In genomic region chr13:100262404-100262803, GRCh38 we compare ENCODE assay signal across 28 cellular contexts.
"Had no signal": no experiment of that assay in that cellular context is flagged by ENCODE, and none has a peak within 500 bp of the region (broad histone marks: within the 10 kb centered on the region; RNA-seq: fewer than 3 reads in every experiment).

No MANE protein-coding gene starts in this region.

- H3K27ac ChIP-seq: colonic mucosa, coronary artery, dorsolateral prefrontal cortex, epithelial cell of prostate, esophagus muscularis mucosa, esophagus squamous epithelium, foreskin keratinocyte, gastrocnemius medialis, gastroesophageal sphincter, heart left ventricle, heart right ventricle had no signal

- H3K36me3 ChIP-seq: colonic mucosa, esophagus muscularis mucosa, gastrocnemius medialis, heart left ventricle had no signal

- H3K27me3 ChIP-seq: colonic mucosa, dorsolateral prefrontal cortex, esophagus muscularis mucosa, esophagus squamous epithelium, foreskin keratinocyte, gastrocnemius medialis, gastroesophageal sphincter, heart left ventricle, heart right ventricle had no signal

- FAIRE-seq: colon, endometrium, endothelial cell of umbilical vein, frontal cortex had no signal

- H3K4me3 ChIP-seq: colonic mucosa, coronary artery, dorsolateral prefrontal cortex, esophagus muscularis mucosa, esophagus squamous epithelium, gastrocnemius medialis, gastroesophageal sphincter, heart left ventricle, heart right ventricle had no signal

- ATAC-seq: effector memory CD8-positive, alpha-beta T cell; esophagus mucosa; foreskin keratinocyte; gastrocnemius medialis; gastroesophageal sphincter; heart left ventricle; heart right ventricle had no signal

- H3K4me1 ChIP-seq: colonic mucosa, esophagus muscularis mucosa, esophagus squamous epithelium, gastrocnemius medialis, gastroesophageal sphincter, heart left ventricle, heart right ventricle had no signal

- DNase-seq: colonic mucosa; cortex of kidney; dermis blood vessel endothelial cell; dorsolateral prefrontal cortex; effector CD4-positive, alpha-beta T cell; effector CD8-positive, alpha-beta T cell; effector memory CD4-positive, alpha-beta T cell; effector memory CD8-positive, alpha-beta T cell; endodermal cell; erythroblast; esophagus squamous epithelium; foreskin fibroblast; foreskin keratinocyte; foreskin melanocyte; gastrocnemius medialis; glutamatergic neuron; head of caudate nucleus; heart left ventricle; heart right ventricle had no signal

- H3K9me3 ChIP-seq: colonic mucosa, esophagus muscularis mucosa, esophagus squamous epithelium, gastrocnemius medialis, gastroesophageal sphincter, heart left ventricle, heart right ventricle had no signal
